Comparison of ENCODE assay signal across 1 cellular context in the genomic region with DNA sequence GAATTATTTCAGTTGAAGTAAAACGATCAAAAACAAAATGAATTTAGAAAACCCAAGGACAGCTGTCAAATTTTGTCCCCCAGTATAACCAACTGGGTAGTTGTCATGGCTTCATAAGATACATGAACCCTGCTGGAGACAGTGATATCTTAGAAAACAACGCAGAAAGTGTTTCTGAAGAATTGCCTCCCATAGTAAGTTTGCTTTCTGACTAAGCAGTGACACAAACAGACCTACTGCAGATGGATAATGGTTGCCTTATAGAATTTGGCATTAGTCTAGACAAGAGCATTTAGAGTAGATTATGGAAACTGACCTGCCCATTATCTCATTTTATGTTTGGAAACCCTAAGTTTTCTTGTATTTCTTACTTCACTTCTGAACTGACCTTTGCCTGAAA.
TF ChIP-seq lines count a peak whose summit lies in the region.

No MANE protein-coding gene starts in this region.

TF ChIP-seq in HepG2, 621 proteins besides CTCF, POLR2A, EP300 and RAD21 (continued from another document):
- TF ChIP-seq ATF2 (CRISPR knock-in tag; IDR thresholded peaks at IDR 0.05), result no peak
- no peak for TF ChIP-seq ZFP37 (CRISPR knock-in tag; IDR thresholded peaks at IDR 0.05; ENCODE audit: borderline replicate concordance)
- TF ChIP-seq ZNF546 (CRISPR knock-in tag; conservative IDR thresholded peaks at IDR 0.05), result no peak
- TF ChIP-seq NFIC (IDR thresholded peaks at IDR 0.05; ENCODE audit: low read length), result no peak
- TF ChIP-seq TP53 (CRISPR knock-in tag; conservative IDR thresholded peaks at IDR 0.05), result no peak
- TF ChIP-seq ZNF781 (CRISPR knock-in tag; IDR thresholded peaks at IDR 0.05; ENCODE audit: borderline replicate concordance, not compliant biosample characterization), result no peak
- no peak for TF ChIP-seq ZNF678 (CRISPR knock-in tag; IDR thresholded peaks at IDR 0.05)
- TF ChIP-seq RCOR2 (CRISPR knock-in tag; IDR thresholded peaks at IDR 0.05), result no peak
- TF ChIP-seq, protein P1, sequence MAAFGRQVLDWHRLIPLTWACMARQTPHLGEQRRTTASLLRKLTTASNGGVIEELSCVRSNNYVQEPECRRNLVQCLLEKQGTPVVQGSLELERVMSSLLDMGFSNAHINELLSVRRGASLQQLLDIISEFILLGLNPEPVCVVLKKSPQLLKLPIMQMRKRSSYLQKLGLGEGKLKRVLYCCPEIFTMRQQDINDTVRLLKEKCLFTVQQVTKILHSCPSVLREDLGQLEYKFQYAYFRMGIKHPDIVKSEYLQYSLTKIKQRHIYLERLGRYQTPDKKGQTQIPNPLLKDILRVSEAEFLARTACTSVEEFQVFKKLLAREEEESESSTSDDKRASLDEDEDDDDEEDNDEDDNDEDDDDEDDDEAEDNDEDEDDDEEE (CRISPR knock-in tag; IDR thresholded peaks at IDR 0.05), result no peak
